Comparison of ENCODE assay signal across 1 cellular context in the genomic region with DNA sequence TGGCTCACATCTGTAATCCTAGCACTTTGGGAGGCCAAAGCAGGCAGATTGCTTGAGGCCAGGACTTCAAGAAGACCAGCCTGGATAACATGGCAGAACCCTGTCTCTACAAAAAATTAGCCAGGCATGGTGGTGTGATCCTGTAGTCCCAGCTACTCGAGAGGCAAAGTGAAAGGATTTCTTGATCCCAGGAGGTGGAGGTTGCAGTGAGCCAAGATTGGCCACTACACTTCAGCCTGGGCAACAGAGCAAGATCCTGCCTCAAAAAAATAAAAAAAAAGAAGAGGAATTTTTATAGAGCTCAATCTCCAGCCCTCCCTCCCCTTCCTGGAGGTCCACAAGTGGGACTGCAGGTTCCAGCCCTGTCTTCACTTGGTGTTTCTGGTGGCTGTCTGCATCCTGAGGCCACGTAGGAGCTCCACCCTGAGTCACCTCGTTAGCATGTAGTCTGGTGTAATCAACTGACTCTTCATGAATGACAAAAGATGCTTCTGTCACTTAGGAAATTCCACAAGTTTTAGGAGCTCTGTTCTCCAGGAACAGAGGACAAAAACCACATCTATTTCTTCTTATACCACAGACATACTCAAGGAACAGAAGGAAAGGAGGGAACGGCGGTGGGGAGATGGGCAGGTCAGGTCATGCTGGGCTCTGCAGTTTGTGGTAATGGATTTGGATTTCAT.
TF ChIP-seq lines count a peak whose summit lies in the region.

No MANE protein-coding gene starts in this region.

TF ChIP-seq in GM23338, 12 proteins besides CTCF, POLR2A, EP300 and RAD21:
- no peak for TF ChIP-seq ZNF331 (CRISPR knock-in tag; IDR thresholded peaks at IDR 0.05; ENCODE audit: low read depth)
- TF ChIP-seq EZH2phosphoT487 (IDR thresholded peaks at IDR 0.05; ENCODE audit: unreplicated experiment): no peak
- no peak for TF ChIP-seq STAT1 (IDR thresholded peaks at IDR 0.05; ENCODE audit: unreplicated experiment)
- no peak for TF ChIP-seq NANOG (IDR thresholded peaks at IDR 0.05; ENCODE audit: borderline replicate concordance)
- TF ChIP-seq, protein P1, sequence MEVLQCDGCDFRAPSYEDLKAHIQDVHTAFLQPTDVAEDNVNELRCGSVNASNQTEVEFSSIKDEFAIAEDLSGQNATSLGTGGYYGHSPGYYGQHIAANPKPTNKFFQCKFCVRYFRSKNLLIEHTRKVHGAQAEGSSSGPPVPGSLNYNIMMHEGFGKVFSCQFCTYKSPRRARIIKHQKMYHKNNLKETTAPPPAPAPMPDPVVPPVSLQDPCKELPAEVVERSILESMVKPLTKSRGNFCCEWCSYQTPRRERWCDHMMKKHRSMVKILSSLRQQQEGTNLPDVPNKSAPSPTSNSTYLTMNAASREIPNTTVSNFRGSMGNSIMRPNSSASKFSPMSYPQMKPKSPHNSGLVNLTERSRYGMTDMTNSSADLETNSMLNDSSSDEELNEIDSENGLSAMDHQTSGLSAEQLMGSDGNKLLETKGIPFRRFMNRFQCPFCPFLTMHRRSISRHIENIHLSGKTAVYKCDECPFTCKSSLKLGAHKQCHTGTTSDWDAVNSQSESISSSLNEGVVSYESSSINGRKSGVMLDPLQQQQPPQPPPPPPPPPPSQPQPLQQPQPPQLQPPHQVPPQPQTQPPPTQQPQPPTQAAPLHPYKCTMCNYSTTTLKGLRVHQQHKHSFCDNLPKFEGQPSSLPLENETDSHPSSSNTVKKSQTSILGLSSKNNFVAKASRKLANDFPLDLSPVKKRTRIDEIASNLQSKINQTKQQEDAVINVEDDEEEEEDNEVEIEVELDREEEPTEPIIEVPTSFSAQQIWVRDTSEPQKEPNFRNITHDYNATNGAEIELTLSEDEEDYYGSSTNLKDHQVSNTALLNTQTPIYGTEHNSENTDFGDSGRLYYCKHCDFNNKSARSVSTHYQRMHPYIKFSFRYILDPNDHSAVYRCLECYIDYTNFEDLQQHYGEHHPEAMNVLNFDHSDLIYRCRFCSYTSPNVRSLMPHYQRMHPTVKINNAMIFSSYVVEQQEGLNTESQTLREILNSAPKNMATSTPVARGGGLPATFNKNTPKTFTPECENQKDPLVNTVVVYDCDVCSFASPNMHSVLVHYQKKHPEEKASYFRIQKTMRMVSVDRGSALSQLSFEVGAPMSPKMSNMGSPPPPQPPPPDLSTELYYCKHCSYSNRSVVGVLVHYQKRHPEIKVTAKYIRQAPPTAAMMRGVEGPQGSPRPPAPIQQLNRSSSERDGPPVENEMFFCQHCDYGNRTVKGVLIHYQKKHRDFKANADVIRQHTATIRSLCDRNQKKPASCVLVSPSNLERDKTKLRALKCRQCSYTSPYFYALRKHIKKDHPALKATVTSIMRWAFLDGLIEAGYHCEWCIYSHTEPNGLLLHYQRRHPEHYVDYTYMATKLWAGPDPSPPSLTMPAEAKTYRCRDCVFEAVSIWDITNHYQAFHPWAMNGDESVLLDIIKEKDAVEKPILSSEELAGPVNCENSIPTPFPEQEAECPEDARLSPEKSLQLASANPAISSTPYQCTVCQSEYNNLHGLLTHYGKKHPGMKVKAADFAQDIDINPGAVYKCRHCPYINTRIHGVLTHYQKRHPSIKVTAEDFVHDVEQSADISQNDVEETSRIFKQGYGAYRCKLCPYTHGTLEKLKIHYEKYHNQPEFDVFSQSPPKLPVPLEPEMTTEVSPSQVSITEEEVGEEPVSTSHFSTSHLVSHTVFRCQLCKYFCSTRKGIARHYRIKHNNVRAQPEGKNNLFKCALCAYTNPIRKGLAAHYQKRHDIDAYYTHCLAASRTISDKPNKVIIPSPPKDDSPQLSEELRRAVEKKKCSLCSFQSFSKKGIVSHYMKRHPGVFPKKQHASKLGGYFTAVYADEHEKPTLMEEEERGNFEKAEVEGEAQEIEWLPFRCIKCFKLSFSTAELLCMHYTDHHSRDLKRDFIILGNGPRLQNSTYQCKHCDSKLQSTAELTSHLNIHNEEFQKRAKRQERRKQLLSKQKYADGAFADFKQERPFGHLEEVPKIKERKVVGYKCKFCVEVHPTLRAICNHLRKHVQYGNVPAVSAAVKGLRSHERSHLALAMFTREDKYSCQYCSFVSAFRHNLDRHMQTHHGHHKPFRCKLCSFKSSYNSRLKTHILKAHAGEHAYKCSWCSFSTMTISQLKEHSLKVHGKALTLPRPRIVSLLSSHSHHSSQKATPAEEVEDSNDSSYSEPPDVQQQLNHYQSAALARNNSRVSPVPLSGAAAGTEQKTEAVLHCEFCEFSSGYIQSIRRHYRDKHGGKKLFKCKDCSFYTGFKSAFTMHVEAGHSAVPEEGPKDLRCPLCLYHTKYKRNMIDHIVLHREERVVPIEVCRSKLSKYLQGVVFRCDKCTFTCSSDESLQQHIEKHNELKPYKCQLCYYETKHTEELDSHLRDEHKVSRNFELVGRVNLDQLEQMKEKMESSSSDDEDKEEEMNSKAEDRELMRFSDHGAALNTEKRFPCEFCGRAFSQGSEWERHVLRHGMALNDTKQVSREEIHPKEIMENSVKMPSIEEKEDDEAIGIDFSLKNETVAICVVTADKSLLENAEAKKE (CRISPR knock-in tag; IDR thresholded peaks at IDR 0.05): no peak
- TF ChIP-seq, protein P2, sequence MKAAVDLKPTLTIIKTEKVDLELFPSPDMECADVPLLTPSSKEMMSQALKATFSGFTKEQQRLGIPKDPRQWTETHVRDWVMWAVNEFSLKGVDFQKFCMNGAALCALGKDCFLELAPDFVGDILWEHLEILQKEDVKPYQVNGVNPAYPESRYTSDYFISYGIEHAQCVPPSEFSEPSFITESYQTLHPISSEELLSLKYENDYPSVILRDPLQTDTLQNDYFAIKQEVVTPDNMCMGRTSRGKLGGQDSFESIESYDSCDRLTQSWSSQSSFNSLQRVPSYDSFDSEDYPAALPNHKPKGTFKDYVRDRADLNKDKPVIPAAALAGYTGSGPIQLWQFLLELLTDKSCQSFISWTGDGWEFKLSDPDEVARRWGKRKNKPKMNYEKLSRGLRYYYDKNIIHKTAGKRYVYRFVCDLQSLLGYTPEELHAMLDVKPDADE (IDR thresholded peaks at IDR 0.05): no peak
- no peak for TF ChIP-seq POLR2AphosphoS5 (IDR thresholded peaks at IDR 0.05; ENCODE audit: low read depth)
- TF ChIP-seq JUNB (IDR thresholded peaks at IDR 0.05; ENCODE audit: unreplicated experiment): no peak
- no peak for TF ChIP-seq CREB1 (CRISPR knock-in tag; IDR thresholded peaks at IDR 0.05; ENCODE audit: low read depth)
- TF ChIP-seq, protein P3, sequence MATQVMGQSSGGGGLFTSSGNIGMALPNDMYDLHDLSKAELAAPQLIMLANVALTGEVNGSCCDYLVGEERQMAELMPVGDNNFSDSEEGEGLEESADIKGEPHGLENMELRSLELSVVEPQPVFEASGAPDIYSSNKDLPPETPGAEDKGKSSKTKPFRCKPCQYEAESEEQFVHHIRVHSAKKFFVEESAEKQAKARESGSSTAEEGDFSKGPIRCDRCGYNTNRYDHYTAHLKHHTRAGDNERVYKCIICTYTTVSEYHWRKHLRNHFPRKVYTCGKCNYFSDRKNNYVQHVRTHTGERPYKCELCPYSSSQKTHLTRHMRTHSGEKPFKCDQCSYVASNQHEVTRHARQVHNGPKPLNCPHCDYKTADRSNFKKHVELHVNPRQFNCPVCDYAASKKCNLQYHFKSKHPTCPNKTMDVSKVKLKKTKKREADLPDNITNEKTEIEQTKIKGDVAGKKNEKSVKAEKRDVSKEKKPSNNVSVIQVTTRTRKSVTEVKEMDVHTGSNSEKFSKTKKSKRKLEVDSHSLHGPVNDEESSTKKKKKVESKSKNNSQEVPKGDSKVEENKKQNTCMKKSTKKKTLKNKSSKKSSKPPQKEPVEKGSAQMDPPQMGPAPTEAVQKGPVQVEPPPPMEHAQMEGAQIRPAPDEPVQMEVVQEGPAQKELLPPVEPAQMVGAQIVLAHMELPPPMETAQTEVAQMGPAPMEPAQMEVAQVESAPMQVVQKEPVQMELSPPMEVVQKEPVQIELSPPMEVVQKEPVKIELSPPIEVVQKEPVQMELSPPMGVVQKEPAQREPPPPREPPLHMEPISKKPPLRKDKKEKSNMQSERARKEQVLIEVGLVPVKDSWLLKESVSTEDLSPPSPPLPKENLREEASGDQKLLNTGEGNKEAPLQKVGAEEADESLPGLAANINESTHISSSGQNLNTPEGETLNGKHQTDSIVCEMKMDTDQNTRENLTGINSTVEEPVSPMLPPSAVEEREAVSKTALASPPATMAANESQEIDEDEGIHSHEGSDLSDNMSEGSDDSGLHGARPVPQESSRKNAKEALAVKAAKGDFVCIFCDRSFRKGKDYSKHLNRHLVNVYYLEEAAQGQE (IDR thresholded peaks at IDR 0.05; ENCODE audit: unreplicated experiment): no peak
TF ChIP-seq in GM23338: peak in this region for 0.
